In genomic region chr6:34295721-34296120, GRCh38 we compare ENCODE assay signal across 11 cellular contexts. TPM values are rescaled to one million over a fixed set of nuclear protein-coding genes. Genes with fewer than 3 reads are reported as not detected.
DNase-seq lines count a peak whose midpoint lies in the region; ATAC-seq and TF ChIP-seq lines count a peak whose summit lies in the region.
"Had no signal": no experiment of that assay in that cellular context is flagged by ENCODE, and none has a peak within 500 bp of the region (broad histone marks: within the 10 kb centered on the region; RNA-seq: fewer than 3 reads in every experiment).

No MANE protein-coding gene starts in this region.

- DNase-seq in kidney tubule cell (ENCODE audit: low spot score), result peak; percentile 90
- no peak for DNase-seq in hepatocyte (ENCODE audit: low spot score)
- DNase-seq in DMS53 (lab: John Stamatoyannopoulos, UW), result no peak
- DNase-seq in 8988T, result no peak
- DNase-seq: amygdala had no signal

- H3K9me2 ChIP-seq in hepatocyte (replicated peaks; ENCODE audit: insufficient read depth), result no peaks in the 10 kb centered on the region

- 86% methylated on average over 3 of the region's 3 CpGs for WGBS in hepatocyte (ENCODE audit: low lambda C conversion rate, missing lambda C conversion rate)

- H3K36me3 ChIP-seq in hepatocyte (replicated peaks; ENCODE audit: insufficient read depth, low read depth), result no peaks in the 10 kb centered on the region

- H3K27ac ChIP-seq in hepatocyte, result no peak overlapping the region
- H3K27ac ChIP-seq: SJSA1 had no signal

- H3K4me2 ChIP-seq in hepatocyte, result no peak overlapping the region
- H3K4me2 ChIP-seq: GM23338 had no signal

- ATAC-seq in GM18505 (IDR thresholded peaks at IDR 0.05; ENCODE audit: unreplicated experiment), result peak; percentile 80
- ATAC-seq in GM21381 (IDR thresholded peaks at IDR 0.05; ENCODE audit: unreplicated experiment), result peak; percentile 85
- peak; percentile 80 for ATAC-seq in HG03460 (IDR thresholded peaks at IDR 0.05; ENCODE audit: unreplicated experiment)
- no peak for ATAC-seq in HG02981 (IDR thresholded peaks at IDR 0.05; ENCODE audit: unreplicated experiment)
- ATAC-seq: GM23338 had no signal

- no peak for TF ChIP-seq POLR2A in GM18505 (IDR thresholded peaks at IDR 0.05; ENCODE audit: borderline replicate concordance, extremely low read depth, insufficient read depth, insufficient read length)

- H2AFZ ChIP-seq in hepatocyte, result no peak overlapping the region
- H2AFZ ChIP-seq: GM23338 had no signal

- no peak for TF ChIP-seq CTCF in hepatocyte (IDR thresholded peaks at IDR 0.05; ENCODE audit: poor library complexity)

- H3K4me3 ChIP-seq in hepatocyte, result no peak overlapping the region
- H3K4me3 ChIP-seq: GM23338, SJSA1 had no signal

- H3K27me3 ChIP-seq in hepatocyte, result no peaks in the 10 kb centered on the region
- H3K27me3 ChIP-seq: SJSA1 had no signal

- no peaks in the 10 kb centered on the region for H4K20me1 ChIP-seq in hepatocyte (ENCODE audit: insufficient read depth, poor library complexity, severe bottlenecking)

- H3K79me2 ChIP-seq in hepatocyte, result peaks cover 4% of the 10 kb centered on the region

- H3K9me3 ChIP-seq in hepatocyte (ENCODE audit: low read depth), result no peaks in the 10 kb centered on the region
- H3K9me3 ChIP-seq: SJSA1 had no signal

- H3K4me1 ChIP-seq in hepatocyte (ENCODE audit: insufficient read depth), result no peaks in the 10 kb centered on the region

RNA-seq across cellular contexts. Expression of gene SMIM29, which starts 46.9 kb away (rescaled TPM):
- total RNA-seq in hepatocyte, result 9.2 and 11.4 TPM in 2 replicates
- 27.6 and 33.8 TPM in 2 replicates for polyA plus RNA-seq in hepatocyte

RNA-seq across cellular contexts. Expression of gene HMGA1, which starts 59.0 kb away (rescaled TPM):
- 43.4 and 57.9 TPM in 2 replicates for total RNA-seq in hepatocyte
- polyA plus RNA-seq in hepatocyte, result 69.0 and 94.8 TPM in 2 replicates
